10 cellular contexts compared by ENCODE assay signal in genomic region chr15:89093509-89093908, GRCh38. TPM values are rescaled to one million over a fixed set of nuclear protein-coding genes. Genes with fewer than 3 reads are reported as not detected.
A peak's percentile ranks its signal among the peaks of the same experiment; 100 is the strongest.
DNase-seq lines count a peak whose midpoint lies in the region; ATAC-seq and TF ChIP-seq lines count a peak whose summit lies in the region.
"Had no signal": no experiment of that assay in that cellular context is flagged by ENCODE, and none has a peak within 500 bp of the region (broad histone marks: within the 10 kb centered on the region; RNA-seq: fewer than 3 reads in every experiment).

No MANE protein-coding gene starts in this region.

- H3K4me3 Mint-ChIP-seq in CD8-positive, alpha-beta T cell = no peak overlapping the region

- ATAC-seq in CD8-positive, alpha-beta T cell = no peak
- ATAC-seq in gastroesophageal sphincter (no peak), HG03565 (IDR thresholded peaks at IDR 0.05; ENCODE audit: unreplicated experiment) (no peak), GM21825 (IDR thresholded peaks at IDR 0.05; ENCODE audit: unreplicated experiment) (no peak)

- no peak for TF ChIP-seq CTCF in CD8-positive, alpha-beta T cell (IDR thresholded peaks at IDR 0.05)
- TF ChIP-seq CTCF in VCaP (conservative IDR thresholded peaks at IDR 0.05) = no peak
- no peak for TF ChIP-seq CTCF in gastroesophageal sphincter (IDR thresholded peaks at IDR 0.05)
- no peak for TF ChIP-seq CTCF in sigmoid colon (IDR thresholded peaks at IDR 0.05)

- DNase-seq in CD8-positive, alpha-beta T cell = no peak
- DNase-seq in sigmoid colon = no peak
- DNase-seq in iPS-NIHi7 (ENCODE audit: extremely low spot score) = no peak
- no peak for DNase-seq in activated effector memory CD4-positive, alpha-beta T cell treated with anti-CD3 and anti-CD28 coated beads, Interleukin-2, amount 50 U/mL, for 16 hours
- DNase-seq: activated CD8-positive, alpha-beta memory T cell treated with anti-CD3 and anti-CD28 coated beads, Interleukin-2, amount 50 U/mL, for 4 hours; CD8-positive, alpha-beta memory T cell had no signal

- TF ChIP-seq POLR2A in gastroesophageal sphincter (IDR thresholded peaks at IDR 0.05) (no peak), sigmoid colon (IDR thresholded peaks at IDR 0.05) (no peak)

- peaks cover 19% of the 10 kb centered on the region for H3K36me3 Mint-ChIP-seq in CD8-positive, alpha-beta T cell

- CTCF ChIA-PET in CD8-positive, alpha-beta T cell (lab: Charles Lee) = interaction anchor here (0.7 to 1.3 kb wide), 2 partner anchors 36 to 469 kb away, joined by 4 read pairs; no protein-coding TSS in a partner anchor

- no peak overlapping the region for H3K27ac ChIP-seq in CD8-positive, alpha-beta T cell (ENCODE audit: low read depth, low read length)
- H3K27ac ChIP-seq in VCaP (peak overlapping the region; percentile 92), gastroesophageal sphincter (peak overlapping the region; percentile 91 to 98 (median 96)), sigmoid colon (peak overlapping the region; percentile 94 to 98 (median 96))

- H3K9me3 Mint-ChIP-seq in CD8-positive, alpha-beta T cell = no peaks in the 10 kb centered on the region
- H3K9me3 Mint-ChIP-seq: CD8-positive, alpha-beta memory T cell had no signal

- H3K4me1 Mint-ChIP-seq in CD8-positive, alpha-beta T cell (ENCODE audit: low read depth) = peaks cover 44% of the 10 kb centered on the region

- TF ChIP-seq EP300 in gastroesophageal sphincter (IDR thresholded peaks at IDR 0.05) (no peak), sigmoid colon (IDR thresholded peaks at IDR 0.05) (no peak)

- H3K4me1 ChIP-seq in CD8-positive, alpha-beta T cell (ENCODE audit: insufficient read depth, low read length) = peaks cover 38% of the 10 kb centered on the region
- H3K4me1 ChIP-seq in gastroesophageal sphincter = peaks cover 4 to 98% (median 33%) of the 10 kb centered on the region in 3 donors
- H3K4me1 ChIP-seq in sigmoid colon = peaks cover 0 to 96% (median 93%) of the 10 kb centered on the region in 4 donors

- peak overlapping the region; percentile 32 for H3K27ac Mint-ChIP-seq in CD8-positive, alpha-beta T cell

- intact Hi-C loops in CD8-positive, alpha-beta T cell (cut with DNase I, micrococcal nuclease) = loop anchor here in 1 of 2 experiments (5.0 kb wide), 1 partner anchor 471 kb away; the partner anchor contains the start of gene AEN
- intact Hi-C loops in sigmoid colon (cut with DNase I) = no loop called here

- no peak overlapping the region for H3K4me3 ChIP-seq in CD8-positive, alpha-beta T cell (ENCODE audit: low read depth, low read length)
- H3K4me3 ChIP-seq in gastroesophageal sphincter (no peak overlapping the region), sigmoid colon (no peak overlapping the region)

- H3K27me3 ChIP-seq in CD8-positive, alpha-beta T cell (ENCODE audit: insufficient read depth, low read length) = no peaks in the 10 kb centered on the region
- H3K27me3 ChIP-seq in gastroesophageal sphincter (no peaks in the 10 kb centered on the region), sigmoid colon (no peaks in the 10 kb centered on the region)

- 81 to 86% methylated on average over 2 to 7 of the region's 7 CpGs for WGBS in gastroesophageal sphincter (ENCODE audit: low coverage in 1 of 2), 2 donors
- 92% methylated on average over 7 of the region's 7 CpGs for WGBS in sigmoid colon, 2 donors

- H3K27me3 Mint-ChIP-seq in CD8-positive, alpha-beta T cell (ENCODE audit: low read depth) = no peaks in the 10 kb centered on the region
- H3K27me3 Mint-ChIP-seq: CD8-positive, alpha-beta memory T cell had no signal

- no peaks in the 10 kb centered on the region for H3K9me3 ChIP-seq in CD8-positive, alpha-beta T cell (ENCODE audit: low read length)
- H3K9me3 ChIP-seq in gastroesophageal sphincter = no peaks in the 10 kb centered on the region
- no peaks in the 10 kb centered on the region for H3K9me3 ChIP-seq in sigmoid colon

- H3K36me3 ChIP-seq in CD8-positive, alpha-beta T cell (ENCODE audit: insufficient read depth, low read length) = no peaks in the 10 kb centered on the region
- H3K36me3 ChIP-seq in gastroesophageal sphincter (no peaks in the 10 kb centered on the region), sigmoid colon (no peaks in the 10 kb centered on the region)

- POLR2A ChIA-PET in CD8-positive, alpha-beta T cell (lab: Charles Lee) = interaction anchor here (1.0 kb wide), 1 partner anchor 9 kb away, joined by 3 read pairs; no protein-coding TSS in a partner anchor

RNA-seq across cellular contexts. Expression of gene ABHD2, which starts 5.3 kb away (rescaled TPM):
- 10 to 100 TPM; 22.2 to 25.7 TPM for total RNA-seq in CD8-positive, alpha-beta T cell
- 100 to 1,000 TPM in 1 of 4 donors, 10 to 100 TPM in 3; 54.6 to 108 (median 75.9) TPM for total RNA-seq in gastroesophageal sphincter
- total RNA-seq in sigmoid colon = 10 to 100 TPM; 32.9 to 81.5 (median 49.0) TPM
- polyA plus RNA-seq in sigmoid colon = 10 to 100 TPM in 1 of 3 donors, 1 to 10 TPM in 2; 1.8 to 27.7 (median 4.2) TPM
